In the genomic region with DNA sequence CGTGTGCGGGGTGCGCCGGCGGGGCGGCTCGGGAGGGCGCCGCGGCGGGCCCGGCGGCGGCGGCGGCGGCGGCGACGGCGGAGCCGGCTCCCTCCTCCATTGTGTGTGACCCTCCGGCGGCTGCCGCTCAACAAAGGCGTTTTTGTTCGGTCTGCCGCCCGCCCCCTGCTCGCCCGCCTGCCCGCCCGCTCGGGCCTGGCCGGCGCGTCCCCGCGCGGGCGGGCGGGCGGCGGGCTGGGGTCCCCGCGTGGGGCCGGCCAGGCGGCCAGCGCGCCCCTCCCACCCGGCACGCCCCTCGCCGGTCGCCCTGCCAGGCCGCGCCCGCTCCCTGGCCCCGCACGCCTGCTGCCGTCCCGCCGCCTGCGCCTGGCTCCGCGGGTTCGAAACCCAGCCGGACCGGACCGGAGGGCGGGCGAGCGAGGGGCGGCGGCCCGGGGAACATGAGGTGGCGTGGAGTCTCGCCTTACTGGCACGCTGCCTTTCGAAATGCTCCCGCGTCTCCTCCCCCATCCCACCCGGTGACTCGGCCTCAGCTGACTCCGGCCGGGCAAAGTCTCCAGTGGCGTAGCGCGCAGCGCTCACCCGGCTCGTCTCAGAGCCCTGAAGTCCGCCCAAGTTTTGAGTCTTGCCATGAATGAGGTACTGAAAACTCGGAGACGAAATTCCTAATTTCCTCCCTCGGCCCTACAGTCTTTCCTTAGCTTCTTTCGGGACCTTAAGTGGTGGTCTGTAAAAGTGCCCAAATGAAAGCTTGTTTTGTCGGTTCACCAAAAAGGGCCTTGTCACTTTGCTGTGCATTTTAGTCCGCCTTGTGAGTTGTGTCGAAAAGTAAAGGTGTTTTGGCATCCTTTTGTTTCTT, we compare ENCODE assay signal across 8 cellular contexts. TPM values are rescaled to one million over a fixed set of nuclear protein-coding genes. Genes with fewer than 3 reads are reported as not detected.
DNase-seq lines count a peak whose midpoint lies in the region; TF ChIP-seq lines count a peak whose summit lies in the region.

No MANE protein-coding gene starts in this region.

- H3K27ac Mint-ChIP-seq in immature natural killer cell, result peak overlapping the region; percentile 94 to 99 (median 96)

- no peaks in the 10 kb centered on the region for H3K36me3 Mint-ChIP-seq in immature natural killer cell

- no peak for TF ChIP-seq CTCF in GM12864 (IDR thresholded peaks at IDR 0.05; ENCODE audit: low read depth, low read length, missing control alignments)
- no peak for TF ChIP-seq CTCF in VCaP (conservative IDR thresholded peaks at IDR 0.05)

- peaks cover 30 to 34% of the 10 kb centered on the region in 2 donors for H3K4me1 Mint-ChIP-seq in immature natural killer cell

- H3K27me3 Mint-ChIP-seq in immature natural killer cell (ENCODE audit: low read depth in 3 of 3), result peaks cover 9 to 22% (median 17%) of the 10 kb centered on the region in 3 donors

- H3K4me3 Mint-ChIP-seq in immature natural killer cell, result peak overlapping the region; percentile 93 to 98 (median 94)

- H3K27ac ChIP-seq in VCaP, result peak overlapping the region; percentile 96

- no peaks in the 10 kb centered on the region for H3K9me3 Mint-ChIP-seq in immature natural killer cell

- H3K4me3 ChIP-seq in GM12864 (ENCODE audit: low read depth, low read length), result peak overlapping the region; percentile 66
- peak overlapping the region; percentile 90 for H3K4me3 ChIP-seq in H7 (ENCODE audit: insufficient read depth, low read depth, low read length)

- DNase-seq in GM12864 (ENCODE audit: low read depth) (no peak), H7 (peak; percentile 92), M059J (ENCODE audit: low read depth) (peak; percentile 87), T47D (ENCODE audit: low read depth in 1 of 2, low spot score in 1 of 2) (peak; percentile 83 to 90), immature natural killer cell (peak; percentile 71 to 75 (median 73)), smooth muscle cell of the brain vasculature (ENCODE audit: low read depth, low spot score) (peak; percentile 51), NCI-H2107 treated with DMSO at 0.1 percent for 48 hours (lab: John Stamatoyannopoulos, UW; ENCODE audit: unreplicated experiment) (no peak)

- no peaks in the 10 kb centered on the region for H3K27me3 ChIP-seq in H7 (ENCODE audit: control insufficient read depth, insufficient read depth, low read length)

- in situ Hi-C loops in T47D (cut with HindIII; ENCODE audit: low pct_unique_long_range_greater_than_20kb, low sequenced_read_pairs), result no loop called here

- H3K36me3 ChIP-seq in H7 (replicated peaks; ENCODE audit: control insufficient read depth, insufficient read depth, low read length), result no peaks in the 10 kb centered on the region

RNA-seq across cellular contexts. Expression of a gene that starts 0.6 kb away (rescaled TPM):
- 77.0 and 83.7 TPM in 2 replicates for total RNA-seq in H7 (2014; rRNA removed; shearing (Covaris generic))
- total RNA-seq in M059J (2014; rRNA removed; shearing (Covaris generic)), result 65.2 and 71.6 TPM in 2 replicates
- 1 to 10 TPM; 2.4 to 5.1 (median 4.9) TPM for polyA plus RNA-seq in immature natural killer cell

RNA-seq across cellular contexts. Expression of a gene that starts 48.0 kb away (rescaled TPM):
- 15.1 and 26.9 TPM in 2 replicates for total RNA-seq in H7 (2014; rRNA removed; shearing (Covaris generic))
- total RNA-seq in M059J (2014; rRNA removed; shearing (Covaris generic)), result 24.2 and 33.4 TPM in 2 replicates
- 10 to 100 TPM; 10.4 to 30.0 (median 16.2) TPM for polyA plus RNA-seq in immature natural killer cell

Comparison
In these comparisons a context has a peak if more than half of its experiments do, and no peak if none do; other contexts are left out.
1. DNase-seq: peak in H7 (single experiment), M059J (single experiment), T47D (2 of 2), immature natural killer cell (3 of 3) and smooth muscle cell of the brain vasculature (single experiment); none in GM12864 (single experiment) and NCI-H2107 treated with DMSO at 0.1 percent for 48 hours (single experiment).